ENCODE assay signal across 8 cellular contexts in genomic region chr9:90801507-90802289, GRCh38. TPM values are rescaled to one million over a fixed set of nuclear protein-coding genes. Genes with fewer than 3 reads are reported as not detected.
A peak's percentile ranks its signal among the peaks of the same experiment; 100 is the strongest.
DNase-seq lines count a peak whose midpoint lies in the region; FAIRE-seq and TF ChIP-seq lines count a peak whose summit lies in the region.

Gene SYK, plus strand, starts transcription at chr9:90801819. Its CDS starts 42,080 bp downstream, at chr9:90843899.

- H3K27me3 Mint-ChIP-seq in Caco-2 (ENCODE audit: insufficient read depth, unreplicated experiment) = peaks cover 7% of the 10 kb centered on the region

- CTCF ChIA-PET in Caco-2 (lab: Charles Lee) = no interaction called here

- 5 to 7% (median 6%) methylated on average over 58 to 82 of the region's 82 CpGs for WGBS in ovary, 3 donors

- DNase-seq in Caco-2 (peak; percentile 45 to 50), GM19239 (ENCODE audit: insufficient read length, low spot score) (no peak), HT-29 (ENCODE audit: low spot score) (peak; percentile 80), SKM-1 treated with dmso at 0.1 percent for 144 hours (lab: John Stamatoyannopoulos, UW; ENCODE audit: unreplicated experiment) (peak; percentile 62), germinal center (ENCODE audit: low spot score) (peak; percentile 72), ovary (no peak), NCI-H524 (lab: John Stamatoyannopoulos, UW) (no peak)
- DNase-seq in stimulated activated CD8-positive, alpha-beta memory T cell treated with anti-CD3 and anti-CD28 coated beads, Interleukin-4, amount 100 ng/mL, for 48 hours = no peak

- H3K36me3 Mint-ChIP-seq in Caco-2 (ENCODE audit: insufficient read depth, unreplicated experiment) = no peaks in the 10 kb centered on the region

- no peak for TF ChIP-seq EP300 in ovary (IDR thresholded peaks at IDR 0.05)

- H3K4me3 Mint-ChIP-seq in Caco-2 (ENCODE audit: unreplicated experiment) = peak within 1 kb of the TSS; percentile 88

- no peak for TF ChIP-seq POLR2A in ovary (IDR thresholded peaks at IDR 0.05)

- H3K27ac Mint-ChIP-seq in Caco-2 (ENCODE audit: unreplicated experiment) = peak within 1 kb of the TSS; percentile 86

- no TSS peak for BruUV-seq in Caco-2 (replicated peaks; lab: Mats Ljungman, UMichigan)

- TF ChIP-seq CTCF in Caco-2 (IDR thresholded peaks at IDR 0.05; ENCODE audit: insufficient read depth in 1 of 2, low read depth in 1 of 2, low read length in 1 of 2, severe bottlenecking in 1 of 2, unreplicated experiment in 1 of 2) = no peak
- TF ChIP-seq CTCF in ovary (IDR thresholded peaks at IDR 0.05) = no peak

- H3K36me3 ChIP-seq in Caco-2 (ENCODE audit: control insufficient read depth, insufficient read depth, low read length) (no peaks in the 10 kb centered on the region), ovary (no peaks in the 10 kb centered on the region)

- no peaks in the 10 kb centered on the region for H3K4me1 Mint-ChIP-seq in Caco-2 (ENCODE audit: low read depth, unreplicated experiment)

- H3K4me1 ChIP-seq in Caco-2 = no peaks in the 10 kb centered on the region
- no peaks in the 10 kb centered on the region for H3K4me1 ChIP-seq in ovary (ENCODE audit: insufficient read depth)

- no peak within 1 kb of the TSS for H3K27ac ChIP-seq in ovary

- no peaks in the 10 kb centered on the region for H3K27me3 ChIP-seq in Caco-2 (replicated peaks; ENCODE audit: control insufficient read depth, insufficient read depth, low read length)
- no peaks in the 10 kb centered on the region for H3K27me3 ChIP-seq in ovary

- POLR2A ChIA-PET in Caco-2 (lab: Charles Lee) = no interaction called here

- H3K4me3 ChIP-seq in Caco-2 (ENCODE audit: low read depth, low read length) (peak within 1 kb of the TSS; percentile 37), ovary (peak within 1 kb of the TSS; percentile 27)

- no peaks in the 10 kb centered on the region for H3K9me3 Mint-ChIP-seq in Caco-2 (ENCODE audit: unreplicated experiment)

- peak; percentile 86 for FAIRE-seq in GM19239 (lab: Jason Lieb, UNC)

- intact Hi-C loops in Caco-2 (cut with micrococcal nuclease; ENCODE audit: unreplicated experiment) (no loop called here), ovary (cut with DNase I) (no loop called here)

- H3K9me3 ChIP-seq in Caco-2 (no peaks in the 10 kb centered on the region), ovary (no peaks in the 10 kb centered on the region)

RNA-seq across cellular contexts. Expression of gene SYK, which starts in this region (rescaled TPM):
- 4.6 and 5.3 TPM in 2 replicates for total RNA-seq in Caco-2 (2022)
- 24.2 and 34.7 TPM in 2 replicates for total RNA-seq in HT-29 (2014; rRNA removed; shearing (Covaris generic))
- 10 to 100 TPM in 3 of 7 donors, 1 to 10 TPM in 4; 2.4 to 12.0 (median 8.6) TPM for total RNA-seq in ovary
- polyA plus RNA-seq in ovary = 1 to 10 TPM; 1.4 to 9.2 TPM

Comparison
In these comparisons a context has a peak if more than half of its experiments do, and no peak if none do; other contexts are left out.
1. DNase-seq: peak in Caco-2 (2 of 2), HT-29 (single experiment), SKM-1 treated with dmso at 0.1 percent for 144 hours (single experiment) and germinal center (single experiment); none in GM19239 (single experiment), ovary (0 of 5), NCI-H524 (0 of 2) and stimulated activated CD8-positive, alpha-beta memory T cell treated with anti-CD3 and anti-CD28 coated beads, Interleukin-4, amount 100 ng/mL, for 48 hours (single experiment).